ENCODE assay signal across 1 cellular context in the genomic region with DNA sequence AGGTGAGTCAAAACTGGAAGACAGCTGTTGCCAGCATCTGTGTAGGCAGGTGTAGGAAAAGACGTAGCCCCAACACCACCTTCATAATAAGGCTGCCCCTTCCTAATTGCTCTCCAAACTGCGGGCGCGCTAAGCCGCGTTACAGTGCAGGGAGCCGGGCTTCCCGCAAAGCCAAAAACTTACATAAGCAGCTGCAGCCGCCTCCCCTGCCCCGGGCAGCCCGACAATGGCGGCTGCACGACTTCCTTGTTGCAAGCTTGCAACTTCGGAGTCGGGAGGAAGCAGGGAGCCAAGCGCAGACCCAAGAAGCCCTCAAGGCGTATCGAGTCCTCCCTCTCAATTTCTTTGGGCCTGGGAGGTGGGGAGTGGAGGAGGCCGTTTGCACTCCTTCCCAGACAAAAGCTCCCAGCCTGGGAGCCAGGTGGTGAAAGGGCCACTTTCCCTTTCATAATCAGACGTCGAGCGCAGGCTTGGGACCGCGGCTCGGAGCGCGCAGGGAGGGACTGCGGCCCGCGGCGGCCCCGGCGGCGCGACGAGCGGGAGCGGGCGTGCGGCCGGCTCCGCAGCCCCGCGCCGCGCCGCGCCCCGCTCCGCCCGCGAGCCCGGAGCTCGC.
TF ChIP-seq lines count a peak whose summit lies in the region.

No MANE protein-coding gene starts in this region.

TF ChIP-seq in WTC11, 78 proteins besides CTCF, POLR2A, EP300 and RAD21 (continued from another document):
- TF ChIP-seq, protein P1, sequence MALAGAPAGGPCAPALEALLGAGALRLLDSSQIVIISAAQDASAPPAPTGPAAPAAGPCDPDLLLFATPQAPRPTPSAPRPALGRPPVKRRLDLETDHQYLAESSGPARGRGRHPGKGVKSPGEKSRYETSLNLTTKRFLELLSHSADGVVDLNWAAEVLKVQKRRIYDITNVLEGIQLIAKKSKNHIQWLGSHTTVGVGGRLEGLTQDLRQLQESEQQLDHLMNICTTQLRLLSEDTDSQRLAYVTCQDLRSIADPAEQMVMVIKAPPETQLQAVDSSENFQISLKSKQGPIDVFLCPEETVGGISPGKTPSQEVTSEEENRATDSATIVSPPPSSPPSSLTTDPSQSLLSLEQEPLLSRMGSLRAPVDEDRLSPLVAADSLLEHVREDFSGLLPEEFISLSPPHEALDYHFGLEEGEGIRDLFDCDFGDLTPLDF (CRISPR knock-in tag; IDR thresholded peaks at IDR 0.05), result no peak
- TF ChIP-seq SMAD3 (CRISPR knock-in tag; IDR thresholded peaks at IDR 0.05; ENCODE audit: borderline replicate concordance) (no peak), ZNF121 (CRISPR knock-in tag; IDR thresholded peaks at IDR 0.05) (no peak), FOXK1 (CRISPR knock-in tag; IDR thresholded peaks at IDR 0.05) (no peak), TP53 (CRISPR knock-in tag; IDR thresholded peaks at IDR 0.05) (no peak), ZNF671 (CRISPR knock-in tag; IDR thresholded peaks at IDR 0.05) (no peak), NFE2L1 (CRISPR knock-in tag; IDR thresholded peaks at IDR 0.05) (no peak), TEAD1 (CRISPR knock-in tag; IDR thresholded peaks at IDR 0.05) (0 out of 2 replicates have a peak, but pooled peaks have one; percentile 28), ETV6 (CRISPR knock-in tag; IDR thresholded peaks at IDR 0.05) (no peak), JUN (CRISPR knock-in tag; IDR thresholded peaks at IDR 0.05) (no peak), CREB1 (CRISPR knock-in tag; IDR thresholded peaks at IDR 0.05) (no peak)
- TF ChIP-seq, protein P2, sequence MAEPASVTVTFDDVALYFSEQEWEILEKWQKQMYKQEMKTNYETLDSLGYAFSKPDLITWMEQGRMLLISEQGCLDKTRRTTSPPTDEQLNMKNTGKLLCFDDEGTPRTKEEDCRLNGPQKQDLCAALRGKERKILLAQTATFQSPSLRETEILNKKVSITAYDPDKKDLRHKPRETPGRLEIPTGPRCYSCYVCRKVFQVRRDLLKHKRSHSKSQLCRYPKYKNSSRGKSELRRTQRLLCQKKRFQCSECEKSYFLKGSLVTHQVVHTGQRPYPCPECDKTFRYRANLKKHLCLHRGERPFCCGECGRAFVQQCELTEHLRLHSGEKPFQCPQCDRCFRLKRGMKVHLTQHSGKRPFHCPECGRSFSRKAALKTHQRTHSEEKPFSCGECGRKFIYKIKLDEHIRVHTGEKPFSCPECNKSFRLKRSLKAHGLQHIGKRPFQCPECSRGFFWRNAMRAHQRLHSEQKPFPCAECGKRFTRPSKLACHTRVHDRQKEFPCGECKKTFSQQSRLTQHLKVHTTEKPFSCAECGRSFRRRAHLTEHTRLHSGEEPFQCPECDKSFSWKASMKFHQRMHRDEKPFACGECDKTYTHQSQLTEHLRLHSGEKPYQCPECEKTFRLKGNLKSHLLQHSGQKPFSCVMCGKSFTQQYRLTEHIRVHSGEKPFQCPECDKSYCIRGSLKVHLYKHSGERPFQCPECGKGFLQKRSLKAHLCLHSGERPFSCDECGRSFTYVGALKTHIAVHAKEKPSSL (CRISPR knock-in tag; conservative IDR thresholded peaks at IDR 0.05), result no peak
- TF ChIP-seq, protein P3, sequence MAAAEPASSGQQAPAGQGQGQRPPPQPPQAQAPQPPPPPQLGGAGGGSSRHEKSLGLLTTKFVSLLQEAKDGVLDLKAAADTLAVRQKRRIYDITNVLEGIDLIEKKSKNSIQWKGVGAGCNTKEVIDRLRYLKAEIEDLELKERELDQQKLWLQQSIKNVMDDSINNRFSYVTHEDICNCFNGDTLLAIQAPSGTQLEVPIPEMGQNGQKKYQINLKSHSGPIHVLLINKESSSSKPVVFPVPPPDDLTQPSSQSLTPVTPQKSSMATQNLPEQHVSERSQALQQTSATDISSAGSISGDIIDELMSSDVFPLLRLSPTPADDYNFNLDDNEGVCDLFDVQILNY (CRISPR knock-in tag; IDR thresholded peaks at IDR 0.05), result no peak
- TF ChIP-seq, protein P4, sequence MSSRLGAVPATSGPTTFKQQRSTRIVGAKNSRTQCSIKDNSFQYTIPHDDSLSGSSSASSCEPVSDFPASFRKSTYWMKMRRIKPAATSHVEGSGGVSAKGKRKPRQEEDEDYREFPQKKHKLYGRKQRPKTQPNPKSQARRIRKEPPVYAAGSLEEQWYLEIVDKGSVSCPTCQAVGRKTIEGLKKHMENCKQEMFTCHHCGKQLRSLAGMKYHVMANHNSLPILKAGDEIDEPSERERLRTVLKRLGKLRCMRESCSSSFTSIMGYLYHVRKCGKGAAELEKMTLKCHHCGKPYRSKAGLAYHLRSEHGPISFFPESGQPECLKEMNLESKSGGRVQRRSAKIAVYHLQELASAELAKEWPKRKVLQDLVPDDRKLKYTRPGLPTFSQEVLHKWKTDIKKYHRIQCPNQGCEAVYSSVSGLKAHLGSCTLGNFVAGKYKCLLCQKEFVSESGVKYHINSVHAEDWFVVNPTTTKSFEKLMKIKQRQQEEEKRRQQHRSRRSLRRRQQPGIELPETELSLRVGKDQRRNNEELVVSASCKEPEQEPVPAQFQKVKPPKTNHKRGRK (CRISPR knock-in tag; IDR thresholded peaks at IDR 0.05; ENCODE audit: borderline replicate concordance), result no peak
